ENCODE assay signal across 1 cellular context in the genomic region with DNA sequence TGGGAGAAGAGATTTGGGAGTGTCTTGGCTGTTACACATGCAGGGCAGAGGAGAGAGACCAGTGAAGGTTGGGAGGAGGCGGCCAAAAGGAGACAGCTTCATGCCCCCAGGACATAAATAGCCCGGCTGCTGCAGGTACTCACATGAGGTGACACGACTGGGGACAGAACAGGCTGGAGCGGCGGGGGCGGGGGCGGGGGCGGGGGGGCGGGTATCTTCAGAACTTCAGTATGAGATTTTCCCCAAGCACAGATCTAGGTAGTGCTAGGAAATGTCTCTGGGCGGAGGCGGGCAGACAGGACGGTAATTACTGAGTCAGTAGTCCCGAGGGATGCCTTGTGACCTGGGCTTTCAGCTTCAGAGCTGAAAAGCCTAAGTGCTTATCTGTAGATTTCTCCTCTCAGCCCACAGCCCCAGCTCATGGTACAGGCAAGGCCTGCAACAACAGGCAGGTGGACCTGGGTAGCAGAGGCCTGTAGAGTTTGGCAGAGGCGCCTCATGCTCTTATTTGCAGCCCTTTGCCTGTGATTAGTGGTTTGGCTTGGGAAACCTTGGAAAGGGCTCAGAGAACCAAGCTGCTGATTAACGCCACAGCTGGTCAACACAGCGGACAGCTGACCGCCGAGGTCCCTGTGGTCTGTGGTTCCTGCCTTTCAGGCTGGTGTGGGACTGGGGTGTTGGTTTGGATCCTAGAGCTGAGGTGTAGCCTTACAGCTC.
TF ChIP-seq lines count a peak whose summit lies in the region.

No MANE protein-coding gene starts in this region.

TF ChIP-seq in WTC11, 78 proteins besides CTCF, POLR2A, EP300 and RAD21 (continued from another document):
- TF ChIP-seq, protein P1, sequence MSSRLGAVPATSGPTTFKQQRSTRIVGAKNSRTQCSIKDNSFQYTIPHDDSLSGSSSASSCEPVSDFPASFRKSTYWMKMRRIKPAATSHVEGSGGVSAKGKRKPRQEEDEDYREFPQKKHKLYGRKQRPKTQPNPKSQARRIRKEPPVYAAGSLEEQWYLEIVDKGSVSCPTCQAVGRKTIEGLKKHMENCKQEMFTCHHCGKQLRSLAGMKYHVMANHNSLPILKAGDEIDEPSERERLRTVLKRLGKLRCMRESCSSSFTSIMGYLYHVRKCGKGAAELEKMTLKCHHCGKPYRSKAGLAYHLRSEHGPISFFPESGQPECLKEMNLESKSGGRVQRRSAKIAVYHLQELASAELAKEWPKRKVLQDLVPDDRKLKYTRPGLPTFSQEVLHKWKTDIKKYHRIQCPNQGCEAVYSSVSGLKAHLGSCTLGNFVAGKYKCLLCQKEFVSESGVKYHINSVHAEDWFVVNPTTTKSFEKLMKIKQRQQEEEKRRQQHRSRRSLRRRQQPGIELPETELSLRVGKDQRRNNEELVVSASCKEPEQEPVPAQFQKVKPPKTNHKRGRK (CRISPR knock-in tag; IDR thresholded peaks at IDR 0.05; ENCODE audit: borderline replicate concordance): no peak
- no peak for TF ChIP-seq RORB (CRISPR knock-in tag; IDR thresholded peaks at IDR 0.05)
- TF ChIP-seq, protein P2, sequence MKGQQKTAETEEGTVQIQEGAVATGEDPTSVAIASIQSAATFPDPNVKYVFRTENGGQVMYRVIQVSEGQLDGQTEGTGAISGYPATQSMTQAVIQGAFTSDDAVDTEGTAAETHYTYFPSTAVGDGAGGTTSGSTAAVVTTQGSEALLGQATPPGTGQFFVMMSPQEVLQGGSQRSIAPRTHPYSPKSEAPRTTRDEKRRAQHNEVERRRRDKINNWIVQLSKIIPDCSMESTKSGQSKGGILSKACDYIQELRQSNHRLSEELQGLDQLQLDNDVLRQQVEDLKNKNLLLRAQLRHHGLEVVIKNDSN (CRISPR knock-in tag; IDR thresholded peaks at IDR 0.05): no peak
- TF ChIP-seq JAZF1 (CRISPR knock-in tag; IDR thresholded peaks at IDR 0.05): no peak
- TF ChIP-seq, protein P3, sequence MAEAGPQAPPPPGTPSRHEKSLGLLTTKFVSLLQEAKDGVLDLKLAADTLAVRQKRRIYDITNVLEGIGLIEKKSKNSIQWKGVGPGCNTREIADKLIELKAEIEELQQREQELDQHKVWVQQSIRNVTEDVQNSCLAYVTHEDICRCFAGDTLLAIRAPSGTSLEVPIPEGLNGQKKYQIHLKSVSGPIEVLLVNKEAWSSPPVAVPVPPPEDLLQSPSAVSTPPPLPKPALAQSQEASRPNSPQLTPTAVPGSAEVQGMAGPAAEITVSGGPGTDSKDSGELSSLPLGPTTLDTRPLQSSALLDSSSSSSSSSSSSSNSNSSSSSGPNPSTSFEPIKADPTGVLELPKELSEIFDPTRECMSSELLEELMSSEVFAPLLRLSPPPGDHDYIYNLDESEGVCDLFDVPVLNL (CRISPR knock-in tag; IDR thresholded peaks at IDR 0.05; ENCODE audit: borderline replicate concordance, low read depth): no peak
- no peak for TF ChIP-seq NFE2L1 (CRISPR knock-in tag; IDR thresholded peaks at IDR 0.05)
- TF ChIP-seq, protein P4, sequence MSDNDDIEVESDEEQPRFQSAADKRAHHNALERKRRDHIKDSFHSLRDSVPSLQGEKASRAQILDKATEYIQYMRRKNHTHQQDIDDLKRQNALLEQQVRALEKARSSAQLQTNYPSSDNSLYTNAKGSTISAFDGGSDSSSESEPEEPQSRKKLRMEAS (CRISPR knock-in tag; IDR thresholded peaks at IDR 0.05): no peak
